In the genomic region with DNA sequence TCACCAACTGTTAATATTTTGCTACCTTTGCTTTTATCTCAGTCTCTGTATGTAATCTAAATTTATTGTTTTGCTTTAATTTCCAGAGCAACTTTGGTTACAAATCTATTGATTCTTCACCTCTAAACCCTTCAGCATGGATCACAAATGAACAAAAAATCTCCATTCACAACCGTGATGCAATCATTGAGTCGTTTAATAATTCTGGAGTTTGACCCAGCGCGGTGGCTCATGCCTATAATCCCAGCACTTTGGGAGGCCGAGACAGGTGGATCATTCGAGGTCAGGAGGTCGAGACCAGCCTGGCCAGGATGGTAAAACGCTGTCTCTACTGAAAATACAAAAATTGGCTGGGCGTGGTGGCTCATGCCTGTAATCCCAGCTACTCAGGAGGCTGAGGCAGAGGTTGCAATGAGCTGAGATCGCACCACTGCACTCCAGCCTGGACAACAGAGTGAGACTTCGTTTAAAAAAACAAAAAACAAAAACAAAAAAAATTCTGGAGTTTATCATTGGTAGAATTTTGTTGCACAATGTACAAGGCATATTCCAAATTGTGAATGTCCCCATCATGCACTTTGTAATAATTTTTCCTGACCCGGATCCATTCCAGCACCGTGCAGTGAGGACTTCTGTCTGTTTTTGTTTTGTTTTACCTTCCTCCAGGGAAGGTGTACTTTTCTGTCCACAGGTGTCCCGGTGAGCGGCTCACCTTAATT, we compare ENCODE assay signal across 10 cellular contexts. TPM values are rescaled to one million over a fixed set of nuclear protein-coding genes. Genes with fewer than 3 reads are reported as not detected.
DNase-seq lines count a peak whose midpoint lies in the region; ATAC-seq and TF ChIP-seq lines count a peak whose summit lies in the region.
"Had no signal": no experiment of that assay in that cellular context is flagged by ENCODE, and none has a peak within 500 bp of the region (broad histone marks: within the 10 kb centered on the region; RNA-seq: fewer than 3 reads in every experiment).

No MANE protein-coding gene starts in this region.

- H3K9ac ChIP-seq in duodenal mucosa (ENCODE audit: low read depth in 1 of 2, low read length in 2 of 2), result peak overlapping the region; percentile 20 to 46

- H3K27me3 Mint-ChIP-seq in naive thymus-derived CD8-positive, alpha-beta T cell, result no peaks in the 10 kb centered on the region

- peak overlapping the region in 9 of 10 donors; percentile 79 to 92 (median 87) for H3K27ac Mint-ChIP-seq in naive thymus-derived CD8-positive, alpha-beta T cell

- no peak for ATAC-seq in naive thymus-derived CD8-positive, alpha-beta T cell
- no peak for ATAC-seq in esophagus mucosa

- H3K9me3 Mint-ChIP-seq in naive thymus-derived CD8-positive, alpha-beta T cell, result no peaks in the 10 kb centered on the region

- CTCF ChIA-PET in HEK293T (lab: Yijun Ruan, JAX), result no interaction called here

- H3K4me3 ChIP-seq in AG10803 (ENCODE audit: low read length), result peak overlapping the region; percentile 38
- H3K4me3 ChIP-seq in LNCaP clone FGC (ENCODE audit: low read depth, low read length), result peak overlapping the region; percentile 32
- H3K4me3 ChIP-seq in duodenal mucosa (ENCODE audit: low read depth in 1 of 2, low read length in 2 of 2), result peak overlapping the region; percentile 65 to 67

- H3K4me1 ChIP-seq in duodenal mucosa (ENCODE audit: control insufficient read depth in 1 of 2, insufficient read depth in 2 of 2, low read length in 2 of 2), result peaks cover 30 to 31% of the 10 kb centered on the region in 2 donors

- H3K36me3 ChIP-seq in duodenal mucosa (ENCODE audit: control insufficient read depth in 1 of 2, insufficient read depth in 2 of 2, low read length in 2 of 2), result peaks cover 0 to under 1% of the 10 kb centered on the region in 2 donors

- TF ChIP-seq CTCF in AG10803 (conservative IDR thresholded peaks at IDR 0.05; ENCODE audit: low read length) (no peak), LNCaP clone FGC (IDR thresholded peaks at IDR 0.05; ENCODE audit: control insufficient read depth, extremely low read depth, insufficient read depth) (no peak)

- peaks cover 8 to 37% (median 20%) of the 10 kb centered on the region in 4 donors for H3K4me1 Mint-ChIP-seq in naive thymus-derived CD8-positive, alpha-beta T cell

- H3K9me3 ChIP-seq in duodenal mucosa (ENCODE audit: control insufficient read depth in 1 of 2, low read length in 2 of 2), result no peaks in the 10 kb centered on the region
- H3K9me3 ChIP-seq: spleen had no signal

- no peak overlapping the region for H3K27ac ChIP-seq in duodenal mucosa (ENCODE audit: low read depth, low read length)

- peaks cover 0 to 3% (median 0%) of the 10 kb centered on the region in 3 donors for H3K36me3 Mint-ChIP-seq in naive thymus-derived CD8-positive, alpha-beta T cell

- POLR2A ChIA-PET in naive thymus-derived CD8-positive, alpha-beta T cell (lab: Charles Lee), result interaction anchor here (1.6 kb wide), 1 partner anchor 52 kb away, joined by 4 read pairs; a partner anchor contains a TSS
- POLR2A ChIA-PET in HEK293T (lab: Yijun Ruan, JAX), result no interaction called here

- DNase-seq in AG10803 (ENCODE audit: low read depth) (no peak), LNCaP clone FGC (ENCODE audit: low read depth) (no peak), GDM1 (lab: John Stamatoyannopoulos, UW) (no peak), HEK293T (ENCODE audit: extremely low spot score) (no peak), 8988T (no peak)
- no peak for DNase-seq in naive thymus-derived CD8-positive, alpha-beta T cell
- DNase-seq: NCI-H1105 had no signal

- H3K27me3 ChIP-seq in duodenal mucosa (ENCODE audit: control insufficient read depth in 1 of 2, insufficient read depth in 2 of 2, low read length in 2 of 2), result no peaks in the 10 kb centered on the region
- H3K27me3 ChIP-seq: spleen had no signal

- peak overlapping the region; percentile 63 to 92 (median 88) for H3K4me3 Mint-ChIP-seq in naive thymus-derived CD8-positive, alpha-beta T cell

TF ChIP-seq in HEK293T, 16 proteins besides CTCF, POLR2A, EP300 and RAD21:
- TF ChIP-seq, protein P1, sequence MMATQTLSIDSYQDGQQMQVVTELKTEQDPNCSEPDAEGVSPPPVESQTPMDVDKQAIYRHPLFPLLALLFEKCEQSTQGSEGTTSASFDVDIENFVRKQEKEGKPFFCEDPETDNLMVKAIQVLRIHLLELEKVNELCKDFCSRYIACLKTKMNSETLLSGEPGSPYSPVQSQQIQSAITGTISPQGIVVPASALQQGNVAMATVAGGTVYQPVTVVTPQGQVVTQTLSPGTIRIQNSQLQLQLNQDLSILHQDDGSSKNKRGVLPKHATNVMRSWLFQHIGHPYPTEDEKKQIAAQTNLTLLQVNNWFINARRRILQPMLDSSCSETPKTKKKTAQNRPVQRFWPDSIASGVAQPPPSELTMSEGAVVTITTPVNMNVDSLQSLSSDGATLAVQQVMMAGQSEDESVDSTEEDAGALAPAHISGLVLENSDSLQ (IDR thresholded peaks at IDR 0.05), result no peak
- no peak for TF ChIP-seq SP1 (IDR thresholded peaks at IDR 0.05)
- no peak for TF ChIP-seq BHLHE40 (IDR thresholded peaks at IDR 0.05; ENCODE audit: borderline replicate concordance)
- no peak for TF ChIP-seq ELF4 (IDR thresholded peaks at IDR 0.05)
- no peak for TF ChIP-seq LEF1 (IDR thresholded peaks at IDR 0.05; ENCODE audit: borderline replicate concordance)
- no peak for TF ChIP-seq ZNF384 (IDR thresholded peaks at IDR 0.05)
- TF ChIP-seq L3MBTL2 (conservative IDR thresholded peaks at IDR 0.05), result no peak
- TF ChIP-seq HDGF (IDR thresholded peaks at IDR 0.05; ENCODE audit: borderline replicate concordance), result no peak
- no peak for TF ChIP-seq SUZ12 (IDR thresholded peaks at IDR 0.05)
- no peak for TF ChIP-seq ARNT (IDR thresholded peaks at IDR 0.05)
- no peak for TF ChIP-seq FOXK2 (IDR thresholded peaks at IDR 0.05)
- no peak for TF ChIP-seq FOXA1 (IDR thresholded peaks at IDR 0.05)
- no peak for TF ChIP-seq TARDBP (IDR thresholded peaks at IDR 0.05)
- TF ChIP-seq CTBP1 (IDR thresholded peaks at IDR 0.05; ENCODE audit: borderline replicate concordance), result no peak
- TF ChIP-seq FOXM1 (IDR thresholded peaks at IDR 0.05; ENCODE audit: borderline replicate concordance), result no peak
- TF ChIP-seq NFRKB (IDR thresholded peaks at IDR 0.05), result no peak

RNA-seq across cellular contexts. Expression of a gene that starts 2.3 kb away (rescaled TPM):
- 10 to 100 TPM; 74.8 to 79.1 TPM for total RNA-seq in naive thymus-derived CD8-positive, alpha-beta T cell
- polyA plus RNA-seq in naive thymus-derived CD8-positive, alpha-beta T cell, result 10 to 100 TPM in 1 of 3 donors, 1 to 10 TPM in 2; 6.5 to 15.4 (median 9.6) TPM
- 8.8 TPM for total RNA-seq in esophagus mucosa

RNA-seq across cellular contexts. Expression of a gene that starts 8.7 kb away (rescaled TPM):
- under 1 TPM; 0.39 to 0.44 TPM for total RNA-seq in naive thymus-derived CD8-positive, alpha-beta T cell
- polyA plus RNA-seq in naive thymus-derived CD8-positive, alpha-beta T cell, result 1 to 10 TPM in 2 of 3 donors, under 1 TPM in 1; 0.72 to 1.3 (median 1.1) TPM
- total RNA-seq in esophagus mucosa, result not detected

RNA-seq across cellular contexts. Expression of a gene that starts 11.1 kb away (rescaled TPM):
- total RNA-seq in naive thymus-derived CD8-positive, alpha-beta T cell, result 10 to 100 TPM; 37.4 to 39.9 TPM
- 10 to 100 TPM in 2 of 3 donors, 1 to 10 TPM in 1; 2.2 to 17.3 (median 10.0) TPM for polyA plus RNA-seq in naive thymus-derived CD8-positive, alpha-beta T cell
- 12.0 TPM for total RNA-seq in esophagus mucosa

RNA-seq across cellular contexts. Expression of a gene that starts 26.9 kb away (rescaled TPM):
- 10 to 100 TPM; 17.1 to 18.4 TPM for total RNA-seq in naive thymus-derived CD8-positive, alpha-beta T cell
- 1 to 10 TPM in 1 of 3 donors, under 1 TPM in 2; 0.65 to 1.2 (median 0.73) TPM for polyA plus RNA-seq in naive thymus-derived CD8-positive, alpha-beta T cell
- total RNA-seq in esophagus mucosa, result 2.2 TPM

RNA-seq across cellular contexts. Expression of a gene that starts 52.2 kb away (rescaled TPM):
- total RNA-seq in naive thymus-derived CD8-positive, alpha-beta T cell, result 10 to 100 TPM; 65.6 to 72.9 TPM
- 10 to 100 TPM in 2 of 3 donors, 1 to 10 TPM in 1; 6.4 to 14.7 (median 11.5) TPM for polyA plus RNA-seq in naive thymus-derived CD8-positive, alpha-beta T cell
- total RNA-seq in esophagus mucosa, result 11.2 TPM
